ENCODE assay signal across 9 cellular contexts in genomic region chr16:84806256-84806889, GRCh38. TPM values are rescaled to one million over a fixed set of nuclear protein-coding genes. Genes with fewer than 3 reads are reported as not detected.
A peak's percentile ranks its signal among the peaks of the same experiment; 100 is the strongest.
DNase-seq lines count a peak whose midpoint lies in the region; ATAC-seq, FAIRE-seq and TF ChIP-seq lines count a peak whose summit lies in the region.
"Had no signal": no experiment of that assay in that cellular context is flagged by ENCODE, and none has a peak within 500 bp of the region (broad histone marks: within the 10 kb centered on the region; RNA-seq: fewer than 3 reads in every experiment).

No MANE protein-coding gene starts in this region.

- H3K9ac ChIP-seq in skeletal muscle satellite cell (ENCODE audit: low read depth, low read length), result no peak overlapping the region

- WGBS in small intestine, 3 donors, result 54 to 77% (median 65%) methylated on average over 26 of the region's 26 CpGs

- no peak for ATAC-seq in GM19467 (IDR thresholded peaks at IDR 0.05; ENCODE audit: unreplicated experiment)
- no peak for ATAC-seq in GM18907 (IDR thresholded peaks at IDR 0.05; ENCODE audit: unreplicated experiment)

- TF ChIP-seq CTCF in GM20000 (IDR thresholded peaks at IDR 0.05; ENCODE audit: extremely low read depth, missing control alignments), result no peak
- TF ChIP-seq CTCF in RWPE1 (conservative IDR thresholded peaks at IDR 0.05; ENCODE audit: low read depth), result no peak

- H3K4me3 ChIP-seq in skeletal muscle satellite cell (ENCODE audit: low read length), result no peak overlapping the region
- no peak overlapping the region for H3K4me3 ChIP-seq in small intestine (ENCODE audit: low read depth in 1 of 2, low read length in 2 of 2)

- no peak overlapping the region for H3K27ac ChIP-seq in RWPE1
- peak overlapping the region in 1 of 2 donors; percentile 73 for H3K27ac ChIP-seq in small intestine (ENCODE audit: low read depth in 1 of 2, low read length in 1 of 2)

- CTCF ChIA-PET in RWPE1 (lab: Yijun Ruan, JAX), result interaction anchor here (0.6 kb wide), 1 partner anchor 14 kb away, joined by 4 read pairs; no protein-coding TSS in a partner anchor

- no peaks in the 10 kb centered on the region for H3K36me3 ChIP-seq in skeletal muscle satellite cell (ENCODE audit: insufficient read depth, low read length)
- no peaks in the 10 kb centered on the region for H3K36me3 ChIP-seq in small intestine (ENCODE audit: control insufficient read depth in 2 of 2, insufficient read depth in 2 of 2, low read length in 2 of 2)

- POLR2A ChIA-PET in RWPE1 (lab: Yijun Ruan, JAX; ENCODE audit: low non-redundant PET), result interaction anchor here (0.5 to 0.7 kb wide), 2 partner anchors 34 to 50 kb away, joined by 3 read pairs; no protein-coding TSS in a partner anchor

- DNase-seq in GM20000 (ENCODE audit: low spot score), result peak; percentile 53
- peak; percentile 78 for DNase-seq in RWPE1 (ENCODE audit: low spot score)
- peak; percentile 60 for DNase-seq in fibroblast of peridontal ligament (ENCODE audit: extremely low read depth)
- no peak for DNase-seq in small intestine
- no peak for DNase-seq in ureter (ENCODE audit: low spot score)

- H3K27me3 ChIP-seq in skeletal muscle satellite cell (ENCODE audit: control insufficient read depth, insufficient read depth, low read length) (peaks cover under 1% of the 10 kb centered on the region), small intestine (ENCODE audit: control insufficient read depth in 2 of 2, insufficient read depth in 2 of 2, low read length in 2 of 2) (no peaks in the 10 kb centered on the region)

- no peaks in the 10 kb centered on the region for H3K4me1 ChIP-seq in skeletal muscle satellite cell (ENCODE audit: control insufficient read depth, insufficient read depth, low read length)
- H3K4me1 ChIP-seq in small intestine (ENCODE audit: control insufficient read depth in 2 of 2, insufficient read depth in 1 of 2, low read depth in 1 of 2, low read length in 1 of 2), result no peaks in the 10 kb centered on the region

- peak overlapping the region; percentile 51 for H3K4me2 ChIP-seq in skeletal muscle satellite cell (ENCODE audit: low read length)

- FAIRE-seq in small intestine (lab: Jason Lieb, UNC), result no peak
- FAIRE-seq: keratinocyte had no signal

- H3K9me3 ChIP-seq in skeletal muscle satellite cell (replicated peaks; ENCODE audit: low read length) (no peaks in the 10 kb centered on the region), small intestine (ENCODE audit: control insufficient read depth, low read depth) (no peaks in the 10 kb centered on the region)

RNA-seq across cellular contexts. Expression of gene CRISPLD2, which starts 13.4 kb away (rescaled TPM):
- total RNA-seq in skeletal muscle satellite cell (2012; rRNA removed), result 26.4 and 46.7 TPM in 2 replicates
- 10 to 100 TPM in 1 of 3 donors, 1 to 10 TPM in 1, under 1 TPM in 1; 0.89 to 31.4 (median 4.6) TPM for polyA plus RNA-seq in small intestine
- 192 TPM for total RNA-seq in ureter

Comparison
In these comparisons a context has a peak if more than half of its experiments do, and no peak if none do; other contexts are left out.
1. DNase-seq: peak in GM20000 (single experiment), RWPE1 (single experiment) and fibroblast of peridontal ligament (single experiment); none in small intestine (single experiment) and ureter (single experiment).